17 cellular contexts compared by ENCODE assay signal in the genomic region with DNA sequence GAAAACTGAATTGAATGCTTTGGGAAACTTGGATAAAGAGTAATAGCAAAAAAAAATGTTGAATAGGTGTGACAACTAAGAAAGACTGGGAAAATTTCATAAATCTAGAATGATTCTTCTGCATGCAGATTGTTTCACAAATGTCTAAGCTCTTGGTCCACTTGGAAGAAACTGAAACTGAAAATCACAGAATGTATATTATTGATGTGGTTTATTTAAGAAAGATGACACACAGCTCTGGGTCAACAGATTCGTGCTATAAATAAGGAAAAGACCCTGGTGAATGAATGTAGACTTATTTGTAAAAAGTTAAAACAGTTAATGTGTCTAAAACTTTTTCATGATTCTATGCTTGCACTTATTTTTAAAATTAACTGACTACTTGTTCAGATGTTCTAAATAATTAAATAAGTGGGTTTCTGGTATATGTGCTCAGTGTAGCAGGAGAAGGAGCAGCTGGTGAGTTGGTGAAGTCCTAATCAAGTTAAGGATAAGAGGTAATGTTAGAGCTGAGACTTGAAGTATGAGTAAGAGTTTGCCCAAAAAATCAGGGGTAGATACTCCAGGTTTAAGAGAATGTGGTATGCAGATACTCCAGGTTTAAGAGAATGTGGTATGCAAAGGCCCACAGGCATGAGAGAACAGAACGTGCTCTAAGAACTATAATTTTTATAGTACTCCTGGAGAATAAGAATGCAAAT. TPM values are rescaled to one million over a fixed set of nuclear protein-coding genes. Genes with fewer than 3 reads are reported as not detected.
DNase-seq lines count a peak whose midpoint lies in the region; ATAC-seq, FAIRE-seq and TF ChIP-seq lines count a peak whose summit lies in the region.
"Had no signal": no experiment of that assay in that cellular context is flagged by ENCODE, and none has a peak within 500 bp of the region (broad histone marks: within the 10 kb centered on the region; RNA-seq: fewer than 3 reads in every experiment).

No MANE protein-coding gene starts in this region.

- H3K9ac ChIP-seq in BLaER1 (no peak overlapping the region), endodermal cell (ENCODE audit: extremely low read depth, low read length, poor library complexity, severe bottlenecking) (no peak overlapping the region)

- H3K27me3 Mint-ChIP-seq in endodermal cell (ENCODE audit: insufficient read depth) = no peaks in the 10 kb centered on the region
- H3K27me3 Mint-ChIP-seq: B cell had no signal

- H3K27me3 ChIP-seq in BLaER1 (no peaks in the 10 kb centered on the region), endodermal cell (ENCODE audit: control insufficient read depth, insufficient read depth, low read length, poor library complexity, severe bottlenecking) (no peaks in the 10 kb centered on the region), vagina (no peaks in the 10 kb centered on the region), testis (no peaks in the 10 kb centered on the region)

- 84 to 89% methylated on average over 2 of the region's 2 CpGs for WGBS in endodermal cell (ENCODE audit: insufficient coverage in 1 of 2, insufficient read length in 1 of 2), 2 experiments
- WGBS in testis, 2 donors = 83 to 86% methylated on average over 2 of the region's 2 CpGs

- H3K36me3 Mint-ChIP-seq in endodermal cell (ENCODE audit: low read depth) = peaks cover 42% of the 10 kb centered on the region

- peaks cover 55% of the 10 kb centered on the region for H3K36me3 ChIP-seq in BLaER1
- H3K36me3 ChIP-seq in endodermal cell (ENCODE audit: control insufficient read depth, insufficient read depth, low read length) = peaks cover 66% of the 10 kb centered on the region
- peaks cover 0 to 22% of the 10 kb centered on the region in 2 donors for H3K36me3 ChIP-seq in vagina
- H3K36me3 ChIP-seq in testis (ENCODE audit: low read depth, missing control alignments) = no peaks in the 10 kb centered on the region

- H3K27ac Mint-ChIP-seq in endodermal cell = peak overlapping the region; percentile 50
- H3K27ac Mint-ChIP-seq: activated T-helper 2 cell treated with anti-CD3 and anti-CD28 coated beads, Interferon-gamma antibody, Interleukin-2, Interleukin-4, amounts not matched to agents 10 μg/mL and 5 μg/mL and 100 μg/mL, durations not matched to agents 14 hours and 24 hours and 36 hours; B cell had no signal

- intact Hi-C loops in vagina (cut with DNase I) = no loop called here
- intact Hi-C loops in testis (cut with DNase I; ENCODE audit: low total_unique reads) = no loop called here

- peak; percentile 56 for ATAC-seq in HG03378 (IDR thresholded peaks at IDR 0.05; ENCODE audit: unreplicated experiment)
- ATAC-seq: stimulated activated effector memory CD8-positive, alpha-beta T cell treated with anti-CD3 and anti-CD28 coated beads, Interleukin-12 subunit alpha, Interleukin-12 subunit beta, amount 100 ng/mL, for 72 hours had no signal

- TF ChIP-seq CTCF in endodermal cell (conservative IDR thresholded peaks at IDR 0.05) = no peak
- no peak for TF ChIP-seq CTCF in vagina (IDR thresholded peaks at IDR 0.05)
- no peak for TF ChIP-seq CTCF in testis (IDR thresholded peaks at IDR 0.05)

- DNase-seq in GM12891 (ENCODE audit: insufficient read length, low spot score) (no peak), endodermal cell (no peak), vagina (ENCODE audit: extremely low spot score in 2 of 2) (no peak), testis (no peak), SHP77 treated with DMSO at 0.1 percent for 48 hours (lab: John Stamatoyannopoulos, UW) (no peak), G401 (ENCODE audit: low spot score) (no peak)
- DNase-seq: activated CD4-positive, CD25-positive, alpha-beta regulatory T cell; GDM1; NCI-H526 treated with DMSO at 0.1 percent for 48 hours; posterior cingulate gyrus; SHP77 had no signal

- TF ChIP-seq POLR2A in GM12891 (IDR thresholded peaks at IDR 0.05; ENCODE audit: low read depth, low read length) = no peak
- no peak for TF ChIP-seq POLR2A in vagina (IDR thresholded peaks at IDR 0.05)
- TF ChIP-seq POLR2A in testis (IDR thresholded peaks at IDR 0.05) = no peak

- peak overlapping the region; percentile 55 for H3K4me2 ChIP-seq in BLaER1

- peaks cover 29% of the 10 kb centered on the region for H3K4me1 ChIP-seq in BLaER1
- peaks cover 6% of the 10 kb centered on the region for H3K4me1 ChIP-seq in endodermal cell (ENCODE audit: control insufficient read depth, insufficient read depth, low read length)
- H3K4me1 ChIP-seq in vagina = peaks cover 13% of the 10 kb centered on the region
- no peaks in the 10 kb centered on the region for H3K4me1 ChIP-seq in testis

- no peak overlapping the region for H3K4me3 Mint-ChIP-seq in endodermal cell
- H3K4me3 Mint-ChIP-seq: B cell; stimulated activated effector memory CD8-positive, alpha-beta T cell treated with anti-CD3 and anti-CD28 coated beads, Interleukin-12 subunit alpha, Interleukin-12 subunit beta, amount 100 ng/mL, for 72 hours had no signal

- H3K4me3 ChIP-seq in BLaER1 (no peak overlapping the region), endodermal cell (ENCODE audit: low read length) (no peak overlapping the region), vagina (no peak overlapping the region), testis (no peak overlapping the region)

- 0 out of 2 replicates have a peak overlapping the region, but pooled peaks have one; percentile 5 for H3K27ac ChIP-seq in BLaER1
- no peak overlapping the region for H3K27ac ChIP-seq in endodermal cell (ENCODE audit: low read depth, low read length)
- H3K27ac ChIP-seq in vagina = no peak overlapping the region
- H3K27ac ChIP-seq in testis = no peak overlapping the region

- peaks cover 23% of the 10 kb centered on the region for H3K4me1 Mint-ChIP-seq in endodermal cell

- H3K9me3 Mint-ChIP-seq in endodermal cell = no peaks in the 10 kb centered on the region
- H3K9me3 Mint-ChIP-seq: activated T-helper 2 cell treated with anti-CD3 and anti-CD28 coated beads, Interferon-gamma antibody, Interleukin-2, Interleukin-4, amounts not matched to agents 10 μg/mL and 5 μg/mL and 100 μg/mL, durations not matched to agents 14 hours and 24 hours and 36 hours; stimulated activated effector memory CD8-positive, alpha-beta T cell treated with anti-CD3 and anti-CD28 coated beads, Interleukin-12 subunit alpha, Interleukin-12 subunit beta, amount 100 ng/mL, for 72 hours had no signal

- in situ Hi-C loops in G401 (cut with HindIII; ENCODE audit: low sequenced_read_pairs) = no loop called here

- FAIRE-seq in GM12891 (lab: Jason Lieb, UNC) = peak; percentile 16
- FAIRE-seq: bronchial epithelial cell had no signal

- H3K9me3 ChIP-seq in BLaER1 (peaks cover 7% of the 10 kb centered on the region), endodermal cell (ENCODE audit: control insufficient read depth, low read length) (no peaks in the 10 kb centered on the region), vagina (no peaks in the 10 kb centered on the region), testis (no peaks in the 10 kb centered on the region)

- H4K20me1 ChIP-seq in BLaER1 = no peaks in the 10 kb centered on the region

TF ChIP-seq in GM12891, 5 proteins besides CTCF, POLR2A, EP300 and RAD21:
- TF ChIP-seq POLR2AphosphoS5 (IDR thresholded peaks at IDR 0.05; ENCODE audit: low read depth, low read length) (no peak), POU2F2 (IDR thresholded peaks at IDR 0.05; ENCODE audit: low read depth, low read length) (no peak), TAF1 (IDR thresholded peaks at IDR 0.05; ENCODE audit: low read depth, low read length) (no peak), SPI1 (IDR thresholded peaks at IDR 0.05; ENCODE audit: low read depth, low read length) (no peak), PAX5 (IDR thresholded peaks at IDR 0.05; ENCODE audit: insufficient read depth, low read length, severe bottlenecking) (no peak)

RNA-seq across cellular contexts. Expression of a gene that starts 24.5 kb away (rescaled TPM):
- polyA plus RNA-seq in GM12891 (2012; ENCODE audit: low read depth, missing spikeins) = 88.3 TPM
- total RNA-seq in endodermal cell (100 to 1,000 TPM; 104 to 136 TPM), vagina (78.6 TPM), testis (10 to 100 TPM; 51.7 to 52.9 TPM)
- polyA plus RNA-seq in endodermal cell (2013, experiment 1 of 2) = 118 TPM
- 86.8 TPM for polyA plus RNA-seq in endodermal cell (2013, experiment 2 of 2)
- polyA plus RNA-seq in testis (ENCODE audit: insufficient read depth, low read depth, low replicate concordance) = 70.3 TPM
- 43.7 and 80.8 TPM in 2 replicates for total RNA-seq in G401 (2014; rRNA removed; shearing (Covaris generic))
